Comparison of ENCODE assay signal across 9 cellular contexts in genomic region chr1:162230096-162230495, GRCh38.
DNase-seq lines count a peak whose midpoint lies in the region; ATAC-seq and TF ChIP-seq lines count a peak whose summit lies in the region.
"Had no signal": no experiment of that assay in that cellular context is flagged by ENCODE, and none has a peak within 500 bp of the region (broad histone marks: within the 10 kb centered on the region; RNA-seq: fewer than 3 reads in every experiment).

No MANE protein-coding gene starts in this region.

- TF ChIP-seq CTCF in colonic mucosa (IDR thresholded peaks at IDR 0.05): peak; percentile 24

- H3K4me3 ChIP-seq in colonic mucosa (no peak overlapping the region), neuronal stem cell (ENCODE audit: low read length in 2 of 2) (no peak overlapping the region)

- H2AFZ ChIP-seq in neuronal stem cell (ENCODE audit: low read length): no peak overlapping the region

- H3K18ac ChIP-seq in neuronal stem cell (ENCODE audit: low read length): no peak overlapping the region

- H2BK5ac ChIP-seq in neuronal stem cell (ENCODE audit: low read length): no peak overlapping the region

- H3K9me3 ChIP-seq in colonic mucosa: no peaks in the 10 kb centered on the region
- H3K9me3 ChIP-seq in neuronal stem cell (replicated peaks in 1 of 2; ENCODE audit: control insufficient read depth in 2 of 2, insufficient read depth in 1 of 2, low read depth in 1 of 2, low read length in 2 of 2): no peaks in the 10 kb centered on the region

- H2BK15ac ChIP-seq in neuronal stem cell (ENCODE audit: low read length): no peak overlapping the region

- POLR2A ChIA-PET in naive thymus-derived CD8-positive, alpha-beta T cell (lab: Charles Lee): no interaction called here

- H3K27ac ChIP-seq in colonic mucosa (no peak overlapping the region), neuronal stem cell (replicated peaks; ENCODE audit: low read length) (no peak overlapping the region)

- no peaks in the 10 kb centered on the region for H3K4me1 Mint-ChIP-seq in activated T-helper 1 cell treated with anti-CD3 and anti-CD28 coated beads, Interleukin-12 subunit alpha, Interleukin-12 subunit beta, Interleukin-2, Interleukin-4 antibody, amounts not matched to agents 30 ng/mL and 10 ng/mL and 1 ng/mL, durations not matched to agents 14 hours and 24 hours and 36 hours (ENCODE audit: low read depth)
- peaks cover 0 to 8% (median 0%) of the 10 kb centered on the region in 4 donors for H3K4me1 Mint-ChIP-seq in naive thymus-derived CD8-positive, alpha-beta T cell
- H3K4me1 Mint-ChIP-seq: activated naive CD8-positive, alpha-beta T cell treated with anti-CD3 and anti-CD28 coated beads, Interleukin-2, amount 10 ng/mL, durations not matched to agents 7 days and 5 days had no signal

- H3K23ac ChIP-seq in neuronal stem cell (ENCODE audit: low read depth, low read length, poor library complexity): no peak overlapping the region

- H4K91ac ChIP-seq in neuronal stem cell (ENCODE audit: low read depth, low read length, poor library complexity): no peak overlapping the region

- no CpG with 5 or more reads among the region's 3 CpGs for WGBS in neuronal stem cell (ENCODE audit: extremely low coverage in 2 of 2, insufficient read length in 2 of 2, insufficient replicate concordance in 1 of 2), 2 donors

- H3K9ac ChIP-seq in colonic mucosa (ENCODE audit: low read depth in 2 of 2, low read length in 2 of 2) (no peak overlapping the region), neuronal stem cell (ENCODE audit: low read depth, low read length, poor library complexity) (no peak overlapping the region)

- no peak overlapping the region for H3K4ac ChIP-seq in neuronal stem cell (ENCODE audit: low read length)

- no peak overlapping the region for H2BK12ac ChIP-seq in neuronal stem cell (ENCODE audit: low read length)

- H4K8ac ChIP-seq in neuronal stem cell (ENCODE audit: low read depth, low read length): no peak overlapping the region

- H3K36me3 Mint-ChIP-seq in activated T-helper 1 cell treated with anti-CD3 and anti-CD28 coated beads, Interleukin-12 subunit alpha, Interleukin-12 subunit beta, Interleukin-2, Interleukin-4 antibody, amounts not matched to agents 30 ng/mL and 10 ng/mL and 1 ng/mL, durations not matched to agents 14 hours and 24 hours and 36 hours (ENCODE audit: low read depth): no peaks in the 10 kb centered on the region
- H3K36me3 Mint-ChIP-seq in naive thymus-derived CD8-positive, alpha-beta T cell: no peaks in the 10 kb centered on the region
- H3K36me3 Mint-ChIP-seq: activated naive CD8-positive, alpha-beta T cell treated with anti-CD3 and anti-CD28 coated beads, Interleukin-2, amount 10 ng/mL, durations not matched to agents 7 days and 5 days had no signal

- ATAC-seq in naive thymus-derived CD8-positive, alpha-beta T cell: no peak

- H3K4me3 Mint-ChIP-seq in activated T-helper 1 cell treated with anti-CD3 and anti-CD28 coated beads, Interleukin-12 subunit alpha, Interleukin-12 subunit beta, Interleukin-2, Interleukin-4 antibody, amounts not matched to agents 30 ng/mL and 10 ng/mL and 1 ng/mL, durations not matched to agents 14 hours and 24 hours and 36 hours: no peak overlapping the region
- no peak overlapping the region for H3K4me3 Mint-ChIP-seq in naive thymus-derived CD8-positive, alpha-beta T cell
- H3K4me3 Mint-ChIP-seq: activated naive CD8-positive, alpha-beta T cell treated with anti-CD3 and anti-CD28 coated beads, Interleukin-2, amount 10 ng/mL, durations not matched to agents 7 days and 5 days had no signal

- no peaks in the 10 kb centered on the region for H3K9me3 Mint-ChIP-seq in activated T-helper 1 cell treated with anti-CD3 and anti-CD28 coated beads, Interleukin-12 subunit alpha, Interleukin-12 subunit beta, Interleukin-2, Interleukin-4 antibody, amounts not matched to agents 30 ng/mL and 10 ng/mL and 1 ng/mL, durations not matched to agents 14 hours and 24 hours and 36 hours
- no peaks in the 10 kb centered on the region for H3K9me3 Mint-ChIP-seq in naive thymus-derived CD8-positive, alpha-beta T cell
- H3K9me3 Mint-ChIP-seq: activated naive CD8-positive, alpha-beta T cell treated with anti-CD3 and anti-CD28 coated beads, Interleukin-2, amount 10 ng/mL, durations not matched to agents 7 days and 5 days had no signal

- no peaks in the 10 kb centered on the region for H3K36me3 ChIP-seq in colonic mucosa
- no peaks in the 10 kb centered on the region for H3K36me3 ChIP-seq in neuronal stem cell (replicated peaks in 1 of 2; ENCODE audit: control insufficient read depth in 2 of 2, insufficient read depth in 2 of 2, low read length in 2 of 2)

- H3K27ac Mint-ChIP-seq in activated T-helper 1 cell treated with anti-CD3 and anti-CD28 coated beads, Interleukin-12 subunit alpha, Interleukin-12 subunit beta, Interleukin-2, Interleukin-4 antibody, amounts not matched to agents 30 ng/mL and 10 ng/mL and 1 ng/mL, durations not matched to agents 14 hours and 24 hours and 36 hours: no peak overlapping the region
- H3K27ac Mint-ChIP-seq in naive thymus-derived CD8-positive, alpha-beta T cell: no peak overlapping the region
- H3K27ac Mint-ChIP-seq: activated naive CD8-positive, alpha-beta T cell treated with anti-CD3 and anti-CD28 coated beads, Interleukin-2, amount 10 ng/mL, durations not matched to agents 7 days and 5 days had no signal

- H2AK5ac ChIP-seq in neuronal stem cell (ENCODE audit: low read depth, low read length): no peak overlapping the region

- no peak overlapping the region for H3K14ac ChIP-seq in neuronal stem cell (ENCODE audit: low read length)

- intact Hi-C loops in colonic mucosa (cut with DNase I): no loop called here
- intact Hi-C loops in activated T-helper 1 cell treated with anti-CD3 and anti-CD28 coated beads, Interleukin-12 subunit alpha, Interleukin-12 subunit beta, Interleukin-2, Interleukin-4 antibody, amounts not matched to agents 30 ng/mL and 10 ng/mL and 1 ng/mL, durations not matched to agents 14 hours and 24 hours and 36 hours (cut with micrococcal nuclease): no loop called here

- no peak overlapping the region for H2BK120ac ChIP-seq in neuronal stem cell (ENCODE audit: low read depth, low read length)

- peaks cover 15% of the 10 kb centered on the region for H3K27me3 Mint-ChIP-seq in activated T-helper 1 cell treated with anti-CD3 and anti-CD28 coated beads, Interleukin-12 subunit alpha, Interleukin-12 subunit beta, Interleukin-2, Interleukin-4 antibody, amounts not matched to agents 30 ng/mL and 10 ng/mL and 1 ng/mL, durations not matched to agents 14 hours and 24 hours and 36 hours (ENCODE audit: insufficient read depth)
- H3K27me3 Mint-ChIP-seq in naive thymus-derived CD8-positive, alpha-beta T cell: peaks cover 0 to 19% (median 9%) of the 10 kb centered on the region in 5 donors

- H3K4me2 ChIP-seq in neuronal stem cell (ENCODE audit: insufficient read depth, low read length, poor library complexity, severe bottlenecking): no peak overlapping the region

- in situ Hi-C loops in G401 (cut with HindIII; ENCODE audit: low sequenced_read_pairs): no loop called here

- DNase-seq in G401 (ENCODE audit: low spot score) (peak; percentile 34), NCI-H2081 treated with DMSO at 0.1 percent for 48 hours (lab: John Stamatoyannopoulos, UW) (peak; percentile 94), colonic mucosa (no peak), mucosa of gallbladder (ENCODE audit: low spot score) (peak; percentile 35), neuronal stem cell (ENCODE audit: low spot score) (no peak), middle frontal gyrus (ENCODE audit: extremely low spot score, low spot score) (no peak)
- no peak for DNase-seq in activated T-helper 1 cell treated with anti-CD3 and anti-CD28 coated beads, Interleukin-12 subunit alpha, Interleukin-12 subunit beta, Interleukin-2, Interleukin-4 antibody, amounts not matched to agents 30 ng/mL and 10 ng/mL and 1 ng/mL, durations not matched to agents 14 hours and 24 hours and 36 hours (ENCODE audit: low spot score)
- no peak for DNase-seq in naive thymus-derived CD8-positive, alpha-beta T cell
- DNase-seq: activated naive CD8-positive, alpha-beta T cell treated with anti-CD3 and anti-CD28 coated beads, Interleukin-2, amount 10 ng/mL, durations not matched to agents 7 days and 5 days had no signal

- no peaks in the 10 kb centered on the region for H3K79me1 ChIP-seq in neuronal stem cell (ENCODE audit: low read depth, low read length)

- no peaks in the 10 kb centered on the region for H3K27me3 ChIP-seq in colonic mucosa
- H3K27me3 ChIP-seq in neuronal stem cell (ENCODE audit: control insufficient read depth in 3 of 3, insufficient read depth in 3 of 3, low read depth in 1 of 3, low read length in 3 of 3): no peaks in the 10 kb centered on the region

- H3K4me1 ChIP-seq in colonic mucosa (no peaks in the 10 kb centered on the region), neuronal stem cell (ENCODE audit: control insufficient read depth in 2 of 2, insufficient read depth in 1 of 2, low read depth in 1 of 2, low read length in 2 of 2) (peaks cover 10 to 12% of the 10 kb centered on the region in 2 donors)

Comparison
In these comparisons a context has a peak if more than half of its experiments do, and no peak if none do; other contexts are left out.
1. DNase-seq: peak in G401 (single experiment), NCI-H2081 treated with DMSO at 0.1 percent for 48 hours (single experiment) and mucosa of gallbladder (single experiment); none in colonic mucosa (single experiment), neuronal stem cell (single experiment), middle frontal gyrus (single experiment), activated T-helper 1 cell treated with anti-CD3 and anti-CD28 coated beads, Interleukin-12 subunit alpha, Interleukin-12 subunit beta, Interleukin-2, Interleukin-4 antibody, amounts not matched to agents 30 ng/mL and 10 ng/mL and 1 ng/mL, durations not matched to agents 14 hours and 24 hours and 36 hours (single experiment) and naive thymus-derived CD8-positive, alpha-beta T cell (0 of 10).